10 cellular contexts compared by ENCODE assay signal in genomic region chr6:122401104-122401503, GRCh38. TPM values are rescaled to one million over a fixed set of nuclear protein-coding genes. Genes with fewer than 3 reads are reported as not detected.
A peak's percentile ranks its signal among the peaks of the same experiment; 100 is the strongest.
DNase-seq lines count a peak whose midpoint lies in the region; ATAC-seq and TF ChIP-seq lines count a peak whose summit lies in the region.
"Had no signal": no experiment of that assay in that cellular context is flagged by ENCODE, and none has a peak within 500 bp of the region (broad histone marks: within the 10 kb centered on the region; RNA-seq: fewer than 3 reads in every experiment).

No MANE protein-coding gene starts in this region.

- peaks cover 17% of the 10 kb centered on the region for H3K36me3 ChIP-seq in WERI-Rb-1
- H3K36me3 ChIP-seq: ascending aorta had no signal

- intact Hi-C loops in activated naive CD4-positive, alpha-beta T cell treated with anti-CD3 and anti-CD28 coated beads for 36 hours (cut with micrococcal nuclease), result no loop called here

- H3K27me3 ChIP-seq in WERI-Rb-1 (ENCODE audit: insufficient read depth, low read depth, severe bottlenecking), result no peaks in the 10 kb centered on the region
- H3K27me3 ChIP-seq: ascending aorta had no signal

- peaks cover 54% of the 10 kb centered on the region for H3K4me1 Mint-ChIP-seq in activated naive CD4-positive, alpha-beta T cell treated with anti-CD3 and anti-CD28 coated beads for 36 hours (ENCODE audit: low read depth)
- H3K4me1 Mint-ChIP-seq in stimulated activated memory B cell treated with anti-CD40 and anti-IgM and Interleukin-4, amounts not matched to agents 10 μg/mL and 1 μg/mL and 100 μg/mL, for 72 hours, result peaks cover 37% of the 10 kb centered on the region

- H3K9me3 Mint-ChIP-seq in activated naive CD4-positive, alpha-beta T cell treated with anti-CD3 and anti-CD28 coated beads for 36 hours, result no peaks in the 10 kb centered on the region
- no peaks in the 10 kb centered on the region for H3K9me3 Mint-ChIP-seq in stimulated activated memory B cell treated with anti-CD40 and anti-IgM and Interleukin-4, amounts not matched to agents 10 μg/mL and 1 μg/mL and 100 μg/mL, for 72 hours

- peaks cover 4% of the 10 kb centered on the region for H3K36me3 Mint-ChIP-seq in activated naive CD4-positive, alpha-beta T cell treated with anti-CD3 and anti-CD28 coated beads for 36 hours (ENCODE audit: low read depth)
- peaks cover 9% of the 10 kb centered on the region for H3K36me3 Mint-ChIP-seq in stimulated activated memory B cell treated with anti-CD40 and anti-IgM and Interleukin-4, amounts not matched to agents 10 μg/mL and 1 μg/mL and 100 μg/mL, for 72 hours

- ATAC-seq in stimulated activated memory B cell treated with anti-CD40 and anti-IgM and Interleukin-4, amounts not matched to agents 10 μg/mL and 1 μg/mL and 100 μg/mL, for 72 hours, result no peak

- H3K4me3 ChIP-seq in WERI-Rb-1 (ENCODE audit: low read depth, low read length) (peak overlapping the region; percentile 91), fibroblast of pulmonary artery (replicated peaks; ENCODE audit: low read depth, low read length) (peak overlapping the region; percentile 99)

- TF ChIP-seq CTCF in WERI-Rb-1 (IDR thresholded peaks at IDR 0.05; ENCODE audit: low read depth, low read length), result no peak
- no peak for TF ChIP-seq CTCF in fibroblast of pulmonary artery (IDR thresholded peaks at IDR 0.05; ENCODE audit: low read length, missing control alignments)

- no peaks in the 10 kb centered on the region for H3K27me3 Mint-ChIP-seq in activated naive CD4-positive, alpha-beta T cell treated with anti-CD3 and anti-CD28 coated beads for 36 hours (ENCODE audit: low read depth)
- no peaks in the 10 kb centered on the region for H3K27me3 Mint-ChIP-seq in stimulated activated memory B cell treated with anti-CD40 and anti-IgM and Interleukin-4, amounts not matched to agents 10 μg/mL and 1 μg/mL and 100 μg/mL, for 72 hours

- no peak for DNase-seq in activated naive CD4-positive, alpha-beta T cell treated with anti-CD3 and anti-CD28 coated beads for 36 hours
- DNase-seq in activated naive CD4-positive, alpha-beta T cell (lab: John Stamatoyannopoulos, UW), result no peak
- DNase-seq in WERI-Rb-1, result no peak
- no peak for DNase-seq in fibroblast of pulmonary artery (ENCODE audit: low read depth)
- no peak for DNase-seq in NCI-H2029 (lab: John Stamatoyannopoulos, UW)
- no peak for DNase-seq in cerebellum (ENCODE audit: low spot score)
- DNase-seq in T1000 (lab: John Stamatoyannopoulos, UW), result no peak
- DNase-seq: C1 segment of cervical spinal cord had no signal

- CTCF ChIA-PET in activated naive CD4-positive, alpha-beta T cell treated with anti-CD3 and anti-CD28 coated beads for 36 hours (lab: Charles Lee), result interaction anchor here (1.0 to 1.3 kb wide), 3 partner anchors 56 to 129 kb away, joined by 3 read pairs; no protein-coding TSS in a partner anchor

- H3K4me3 Mint-ChIP-seq in activated naive CD4-positive, alpha-beta T cell treated with anti-CD3 and anti-CD28 coated beads for 36 hours, result peak overlapping the region; percentile 97
- peak overlapping the region; percentile 99 for H3K4me3 Mint-ChIP-seq in stimulated activated memory B cell treated with anti-CD40 and anti-IgM and Interleukin-4, amounts not matched to agents 10 μg/mL and 1 μg/mL and 100 μg/mL, for 72 hours

- H3K9me3 ChIP-seq in WERI-Rb-1 (ENCODE audit: severe bottlenecking), result no peaks in the 10 kb centered on the region
- H3K9me3 ChIP-seq: ascending aorta had no signal

- H3K27ac Mint-ChIP-seq in activated naive CD4-positive, alpha-beta T cell treated with anti-CD3 and anti-CD28 coated beads for 36 hours, result peak overlapping the region; percentile 16
- H3K27ac Mint-ChIP-seq in stimulated activated memory B cell treated with anti-CD40 and anti-IgM and Interleukin-4, amounts not matched to agents 10 μg/mL and 1 μg/mL and 100 μg/mL, for 72 hours, result peak overlapping the region; percentile 15

- peak overlapping the region; percentile 3 for H3K27ac ChIP-seq in WERI-Rb-1
- H3K27ac ChIP-seq: ascending aorta had no signal

RNA-seq across cellular contexts. Expression of gene HSF2, which starts 1.7 kb away (rescaled TPM):
- 10 to 100 TPM; 22.0 to 27.0 TPM for total RNA-seq in activated naive CD4-positive, alpha-beta T cell treated with anti-CD3 and anti-CD28 coated beads for 36 hours
- total RNA-seq in cerebellum, result 48.4 TPM
